Comparison of ENCODE assay signal across 10 cellular contexts in the genomic region with DNA sequence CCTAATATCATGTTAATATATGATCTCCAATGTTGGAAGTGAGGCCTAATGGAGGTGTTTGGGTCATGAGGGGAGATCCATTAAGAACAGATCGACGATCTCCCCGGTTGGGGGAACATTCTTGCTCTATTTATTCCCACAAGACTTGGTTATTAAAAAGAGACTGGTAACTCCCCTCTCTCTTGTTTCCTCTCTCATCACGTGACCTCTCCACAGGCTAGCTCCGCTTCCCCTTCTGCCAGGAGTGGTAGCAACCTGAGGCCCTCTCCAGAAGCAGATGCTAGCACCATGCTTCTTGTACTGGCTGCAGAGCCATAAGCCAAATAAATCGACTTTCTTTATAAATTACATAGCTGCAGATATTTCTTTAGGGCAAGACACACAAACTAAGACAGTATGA.
"Had no signal": no experiment of that assay in that cellular context is flagged by ENCODE, and none has a peak within 500 bp of the region (broad histone marks: within the 10 kb centered on the region; RNA-seq: fewer than 3 reads in every experiment).

No MANE protein-coding gene starts in this region.

- H3K36me3 ChIP-seq: HAP-1 had no signal

- H3K27ac ChIP-seq: GM23248 had no signal

- H3K4me1 ChIP-seq: HAP-1 had no signal

- H3K4me3 ChIP-seq: GM23248, HAP-1 had no signal

- H3K9me3 Mint-ChIP-seq: H9, HFFc6 had no signal

- H2AFZ ChIP-seq: GM23248 had no signal

- H3K9me3 ChIP-seq: HAP-1 had no signal

- H3K4me1 Mint-ChIP-seq: H9 had no signal

- H3K9ac ChIP-seq: GM23248 had no signal

- H3K4me3 Mint-ChIP-seq: H9, HFFc6 had no signal

- FAIRE-seq: H1, H54 had no signal

- H3K27ac Mint-ChIP-seq: H9, HFFc6 had no signal

- ATAC-seq: HCT116 had no signal

- DNase-seq: GM23248, GOT3, H7, H9, HCEC 1CT, HFFc6 had no signal
